15 cellular contexts compared by ENCODE assay signal in genomic region chr10:72679838-72680241, GRCh38. TPM values are rescaled to one million over a fixed set of nuclear protein-coding genes. Genes with fewer than 3 reads are reported as not detected.
DNase-seq lines count a peak whose midpoint lies in the region; TF ChIP-seq lines count a peak whose summit lies in the region.
"Had no signal": no experiment of that assay in that cellular context is flagged by ENCODE, and none has a peak within 500 bp of the region (broad histone marks: within the 10 kb centered on the region; RNA-seq: fewer than 3 reads in every experiment).

No MANE protein-coding gene starts in this region.

- DNase-seq in LoVo (ENCODE audit: low spot score) = peak; percentile 79
- peak; percentile 58 for DNase-seq in SK-MEL-5 (ENCODE audit: low read depth, low spot score)
- DNase-seq in hepatocyte (ENCODE audit: low spot score) = peak; percentile 45
- DNase-seq in transverse colon = no peak
- no peak for DNase-seq in NCI-H146 (lab: John Stamatoyannopoulos, UW)
- DNase-seq in HuH-7.5 (ENCODE audit: low spot score) = no peak
- no peak for DNase-seq in right atrium auricular region (ENCODE audit: low spot score)
- DNase-seq: H7, NCI-H1092 treated with DMSO at 0.1 percent for 48 hours, NCI-H2081, NCI-H2171 treated with DMSO at 0.1 percent for 48 hours, NCI-H446 treated with DMSO at 0.1 percent for 48 hours, NCI-H69, Right ventricle myocardium superior had no signal

- no peaks in the 10 kb centered on the region for H3K36me3 ChIP-seq in hepatocyte (replicated peaks; ENCODE audit: insufficient read depth, low read depth)
- H3K36me3 ChIP-seq in transverse colon = no peaks in the 10 kb centered on the region
- no peaks in the 10 kb centered on the region for H3K36me3 ChIP-seq in right atrium auricular region

- H3K4me3 ChIP-seq in hepatocyte (no peak overlapping the region), transverse colon (peak overlapping the region in 2 of 4 donors; percentile 4 to 23), right atrium auricular region (no peak overlapping the region)
- H3K4me3 ChIP-seq: SK-N-MC had no signal

- TF ChIP-seq CTCF in hepatocyte (IDR thresholded peaks at IDR 0.05; ENCODE audit: poor library complexity) (no peak), transverse colon (IDR thresholded peaks at IDR 0.05) (no peak), right atrium auricular region (IDR thresholded peaks at IDR 0.05) (no peak)

- no peaks in the 10 kb centered on the region for H4K20me1 ChIP-seq in hepatocyte (ENCODE audit: insufficient read depth, poor library complexity, severe bottlenecking)

- no peak for TF ChIP-seq EP300 in transverse colon (IDR thresholded peaks at IDR 0.05; ENCODE audit: low read depth)

- WGBS in hepatocyte (ENCODE audit: low lambda C conversion rate, missing lambda C conversion rate) = 75% methylated on average over 4 of the region's 4 CpGs
- 56 to 76% methylated on average over 3 to 4 of the region's 4 CpGs for WGBS in transverse colon (ENCODE audit: low coverage in 1 of 2), 2 donors

- no peaks in the 10 kb centered on the region for H3K79me2 ChIP-seq in hepatocyte

- H3K9me3 ChIP-seq in hepatocyte (ENCODE audit: low read depth) (no peaks in the 10 kb centered on the region), transverse colon (no peaks in the 10 kb centered on the region), right atrium auricular region (no peaks in the 10 kb centered on the region)

- peak overlapping the region; percentile 54 for H3K4me2 ChIP-seq in hepatocyte

- H3K4me1 ChIP-seq in hepatocyte (ENCODE audit: insufficient read depth) = peaks cover 21% of the 10 kb centered on the region
- peaks cover 0 to 42% (median 24%) of the 10 kb centered on the region in 4 donors for H3K4me1 ChIP-seq in transverse colon
- H3K4me1 ChIP-seq in right atrium auricular region = no peaks in the 10 kb centered on the region

- H3K27ac ChIP-seq in hepatocyte (peak overlapping the region; percentile 93), transverse colon (peak overlapping the region; percentile 83 to 89 (median 86)), right atrium auricular region (no peak overlapping the region)
- H3K27ac ChIP-seq: SK-N-MC had no signal

- in situ Hi-C loops in SK-MEL-5 (cut with HindIII; ENCODE audit: low pct_unique_long_range_greater_than_20kb, low sequenced_read_pairs) = loop anchor here (25.0 kb wide), 1 partner anchor 193 kb away; no protein-coding TSS in a partner anchor
- in situ Hi-C loops in transverse colon (cut with MboI; ENCODE audit: low pct_ligation_motif_present in 1 of 4, low pct_unique_long_range_greater_than_20kb in 1 of 4, low sequenced_read_pairs in 3 of 4) = no loop called here

- peak overlapping the region; percentile 2 for H2AFZ ChIP-seq in hepatocyte

- no peaks in the 10 kb centered on the region for H3K9me2 ChIP-seq in hepatocyte (replicated peaks; ENCODE audit: insufficient read depth)

- intact Hi-C loops in transverse colon (cut with DNase I; ENCODE audit: low total_unique reads) = no loop called here

- H3K27me3 ChIP-seq in hepatocyte (no peaks in the 10 kb centered on the region), transverse colon (no peaks in the 10 kb centered on the region), right atrium auricular region (no peaks in the 10 kb centered on the region)

- TF ChIP-seq POLR2A in transverse colon (IDR thresholded peaks at IDR 0.05) = peak; percentile 70

RNA-seq across cellular contexts. Expression of gene MCU, which starts 12.1 kb away (rescaled TPM):
- total RNA-seq in SK-MEL-5 (2014; rRNA removed; shearing (Covaris generic)) = 7.9 and 11.1 TPM in 2 replicates
- polyA plus RNA-seq in SK-MEL-5 (2015; cell fraction: cytosol; rRNA removed) = 8.1 and 13.4 TPM in 2 replicates
- polyA plus RNA-seq in SK-MEL-5 (2015; cell fraction: nucleus; rRNA removed) = 18.0 and 18.1 TPM in 2 replicates
- total RNA-seq in hepatocyte = 39.8 and 41.7 TPM in 2 replicates
- polyA plus RNA-seq in hepatocyte = 30.7 and 31.6 TPM in 2 replicates
- total RNA-seq in transverse colon = 10 to 100 TPM; 25.1 to 82.4 (median 65.1) TPM
- total RNA-seq in right atrium auricular region = 10 to 100 TPM; 12.4 to 14.2 TPM

RNA-seq across cellular contexts. Expression of gene MICU1, which starts 54.0 kb away (rescaled TPM):
- 34.4 and 34.8 TPM in 2 replicates for total RNA-seq in SK-MEL-5 (2014; rRNA removed; shearing (Covaris generic))
- polyA plus RNA-seq in SK-MEL-5 (2015; cell fraction: cytosol; rRNA removed) = 29.2 and 32.0 TPM in 2 replicates
- polyA plus RNA-seq in SK-MEL-5 (2015; cell fraction: nucleus; rRNA removed) = 8.6 and 10.3 TPM in 2 replicates
- total RNA-seq in hepatocyte (52.6 and 60.1 TPM in 2 replicates), transverse colon (10 to 100 TPM; 25.1 to 41.1 (median 34.9) TPM), right atrium auricular region (10 to 100 TPM; 30.9 to 36.0 TPM)
- polyA plus RNA-seq in hepatocyte = 34.0 and 37.0 TPM in 2 replicates

Comparison
In these comparisons a context has a peak if more than half of its experiments do, and no peak if none do; other contexts are left out.
1. DNase-seq: peak in LoVo (single experiment), SK-MEL-5 (single experiment) and hepatocyte (single experiment); none in transverse colon (single experiment), NCI-H146 (single experiment), HuH-7.5 (single experiment) and right atrium auricular region (single experiment).
2. H3K27ac ChIP-seq: peak in hepatocyte (single experiment) and transverse colon (4 of 4); none in right atrium auricular region (0 of 2).